Comparison of ENCODE assay signal across 11 cellular contexts in the genomic region with DNA sequence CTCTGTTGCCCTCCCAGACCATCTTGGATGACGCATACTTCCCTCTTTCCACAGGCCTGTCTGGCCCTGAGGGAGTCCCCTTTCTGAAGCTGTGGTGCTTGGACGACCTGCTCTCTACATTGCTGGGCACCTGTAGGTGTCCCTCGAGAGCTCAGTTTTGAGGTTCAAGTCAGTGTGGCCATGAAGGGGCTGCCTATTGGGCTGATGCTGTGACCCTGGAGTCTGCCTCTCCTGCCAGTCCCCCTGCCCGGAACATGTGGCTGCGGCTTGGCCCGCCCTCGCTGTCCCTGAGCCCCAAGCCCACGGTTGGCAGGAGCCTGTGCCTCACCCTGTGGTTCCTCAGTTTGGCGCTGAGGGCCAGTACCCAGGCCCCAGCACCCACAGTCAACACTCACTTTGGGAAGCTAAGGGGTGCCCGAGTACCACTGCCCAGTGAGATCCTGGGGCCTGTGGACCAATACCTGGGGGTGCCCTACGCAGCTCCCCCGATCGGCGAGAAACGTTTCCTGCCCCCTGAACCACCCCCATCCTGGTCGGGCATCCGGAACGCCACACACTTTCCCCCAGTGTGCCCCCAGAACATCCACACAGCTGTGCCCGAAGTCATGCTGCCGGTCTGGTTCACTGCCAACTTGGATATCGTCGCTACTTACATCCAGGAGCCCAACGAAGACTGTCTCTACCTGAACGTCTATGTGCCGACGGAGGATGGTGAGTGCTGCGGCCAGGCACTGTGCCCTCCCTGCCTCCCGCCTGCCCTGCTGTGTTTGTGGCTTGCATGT. TPM values are rescaled to one million over a fixed set of nuclear protein-coding genes. Genes with fewer than 3 reads are reported as not detected.
DNase-seq lines count a peak whose midpoint lies in the region; ATAC-seq and TF ChIP-seq lines count a peak whose summit lies in the region.
"Had no signal": no experiment of that assay in that cellular context is flagged by ENCODE, and none has a peak within 500 bp of the region (broad histone marks: within the 10 kb centered on the region; RNA-seq: fewer than 3 reads in every experiment).

No MANE protein-coding gene starts in this region.

- no peaks in the 10 kb centered on the region for H3K36me3 ChIP-seq in neural progenitor cell
- H3K36me3 ChIP-seq: transverse colon had no signal

- H3K27ac ChIP-seq in neural progenitor cell: no peak overlapping the region

- H3K27ac Mint-ChIP-seq in neural progenitor cell: peak overlapping the region; percentile 89
- H3K27ac Mint-ChIP-seq: activated CD4-positive, alpha-beta T cell treated with anti-CD3 and anti-CD28 coated beads for 36 hours; activated T-cell treated with anti-CD3 and anti-CD28 coated beads, Interleukin-2, amount 50 U/mL, for 72 hours had no signal

- no peaks in the 10 kb centered on the region for H4K20me1 ChIP-seq in neural progenitor cell (ENCODE audit: low read depth)

- H3K4me1 Mint-ChIP-seq in neural progenitor cell: peaks cover 22% of the 10 kb centered on the region

- H3K4me3 Mint-ChIP-seq in neural progenitor cell: peak overlapping the region; percentile 92
- H3K4me3 Mint-ChIP-seq: activated CD4-positive, alpha-beta T cell treated with anti-CD3 and anti-CD28 coated beads for 36 hours; activated T-cell treated with anti-CD3 and anti-CD28 coated beads, Interleukin-2, amount 50 U/mL, for 72 hours had no signal

- H3K9me3 Mint-ChIP-seq in neural progenitor cell: peaks cover 10% of the 10 kb centered on the region
- H3K9me3 Mint-ChIP-seq: activated T-cell treated with anti-CD3 and anti-CD28 coated beads, Interleukin-2, amount 50 U/mL, for 72 hours had no signal

- H3F3A ChIP-seq in neural progenitor cell (ENCODE audit: low read depth): peaks cover 8% of the 10 kb centered on the region

- peaks cover 16% of the 10 kb centered on the region for H3K27me3 Mint-ChIP-seq in neural progenitor cell (ENCODE audit: insufficient read depth, low read depth)
- H3K27me3 Mint-ChIP-seq: activated CD4-positive, alpha-beta T cell treated with anti-CD3 and anti-CD28 coated beads for 36 hours had no signal

- DNase-seq in RPMI8226: peak; percentile 5
- DNase-seq in neural progenitor cell (ENCODE audit: low spot score): no peak
- DNase-seq in ecto neural progenitor cell (ENCODE audit: low spot score): no peak
- DNase-seq: activated CD4-positive, alpha-beta T cell treated with anti-CD3 and anti-CD28 coated beads for 36 hours; activated T-cell treated with anti-CD3 and anti-CD28 coated beads, Interleukin-2, amount 50 U/mL, for 72 hours; amniotic stem cell; NCI-H1092; T-helper 1 cell; transverse colon had no signal

- H3K4me2 ChIP-seq in neural progenitor cell: peak overlapping the region; percentile 74

- no peak for TF ChIP-seq CTCF in neural progenitor cell (IDR thresholded peaks at IDR 0.05)

- no peak overlapping the region for H2AFZ ChIP-seq in neural progenitor cell (replicated peaks)

- H3K27me3 ChIP-seq in neural progenitor cell: no peaks in the 10 kb centered on the region
- H3K27me3 ChIP-seq: transverse colon had no signal

- no peak overlapping the region for H3K9ac ChIP-seq in neural progenitor cell

- no peak overlapping the region for H3K4me3 ChIP-seq in neural progenitor cell
- H3K4me3 ChIP-seq: transverse colon had no signal

- H3K9me3 ChIP-seq in neural progenitor cell (ENCODE audit: low read depth): no peaks in the 10 kb centered on the region
- H3K9me3 ChIP-seq: transverse colon had no signal

- H3K79me2 ChIP-seq in neural progenitor cell (ENCODE audit: low read depth): peaks cover 4% of the 10 kb centered on the region

- no peaks in the 10 kb centered on the region for H3K4me1 ChIP-seq in neural progenitor cell

- H3K36me3 Mint-ChIP-seq in neural progenitor cell: peaks cover 4% of the 10 kb centered on the region

- ATAC-seq in HG03196 (IDR thresholded peaks at IDR 0.05; ENCODE audit: unreplicated experiment): no peak
- ATAC-seq: activated CD4-positive, alpha-beta T cell treated with anti-CD3 and anti-CD28 coated beads for 36 hours; activated T-cell treated with anti-CD3 and anti-CD28 coated beads, Interleukin-2, amount 50 U/mL, for 72 hours; Panc1 had no signal

RNA-seq across cellular contexts. Expression of a gene that starts 3.0 kb away (rescaled TPM):
- 10.0 and 16.0 TPM in 2 replicates for total RNA-seq in neural progenitor cell (ENCODE audit: low replicate concordance)

RNA-seq across cellular contexts. Expression of a gene that starts 29.3 kb away (rescaled TPM):
- 27.0 and 40.2 TPM in 2 replicates for total RNA-seq in neural progenitor cell (ENCODE audit: low replicate concordance)

RNA-seq across cellular contexts. Expression of a gene that starts 36.3 kb away (rescaled TPM):
- not detected in 2 replicates for total RNA-seq in neural progenitor cell (ENCODE audit: low replicate concordance)

RNA-seq across cellular contexts. Expression of a gene that starts 41.1 kb away (rescaled TPM):
- total RNA-seq in neural progenitor cell (ENCODE audit: low replicate concordance): not detected in 2 replicates
- total RNA-seq: transverse colon had no signal

RNA-seq across cellular contexts. Expression of a gene that starts 52.0 kb away (rescaled TPM):
- 2.5 and 6.8 TPM in 2 replicates for total RNA-seq in neural progenitor cell (ENCODE audit: low replicate concordance)
